Comparison of ENCODE assay signal across 1 cellular context in genomic region chr22:42269407-42270177, GRCh38.
A peak's percentile ranks its signal among the peaks of the same experiment; 100 is the strongest.
TF ChIP-seq lines count a peak whose summit lies in the region.

No MANE protein-coding gene starts in this region.

TF ChIP-seq in K562, 482 proteins besides CTCF, POLR2A, EP300 and RAD21 (continued from another document and continues in another):
- TF ChIP-seq GATAD2B (IDR thresholded peaks at IDR 0.05; ENCODE audit: borderline replicate concordance) (no peak), KDM1A (IDR thresholded peaks at IDR 0.05) (peak; percentile 52 to 54; a peak in 2 of 4 replicates), ZNF655 (CRISPR knock-in tag; IDR thresholded peaks at IDR 0.05) (no peak), TAF7 (tag; IDR thresholded peaks at IDR 0.05) (no peak), MYC (IDR thresholded peaks at IDR 0.05; ENCODE audit: low read depth, low read length) (peak; percentile 87), MYC (CRISPR knock-in tag; IDR thresholded peaks at IDR 0.05; ENCODE audit: borderline replicate concordance, low read depth) (no peak), POLR2AphosphoS5 (IDR thresholded peaks at IDR 0.05; ENCODE audit: control insufficient read depth, insufficient read depth, low read depth, low read length) (no peak), BCOR (IDR thresholded peaks at IDR 0.05) (no peak), ZBTB40 (IDR thresholded peaks at IDR 0.05) (no peak), ZBTB40 (CRISPR knock-in tag; IDR thresholded peaks at IDR 0.05) (no peak), HNRNPK (IDR thresholded peaks at IDR 0.05; ENCODE audit: low read depth, low read length, poor library complexity, severe bottlenecking) (no peak), POLR2H (tag; IDR thresholded peaks at IDR 0.05; ENCODE audit: low read depth) (no peak), ASH1L (IDR thresholded peaks at IDR 0.05; ENCODE audit: borderline replicate concordance, low read depth, partially characterized antibody) (no peak), COPS2 (conservative IDR thresholded peaks at IDR 0.05) (no peak), CC2D1A (IDR thresholded peaks at IDR 0.05) (no peak), NR2F6 (CRISPR knock-in tag; IDR thresholded peaks at IDR 0.05) (no peak), XRCC4 (IDR thresholded peaks at IDR 0.05; ENCODE audit: extremely low read depth, insufficient read depth, insufficient read length) (no peak), PTRF (tag; IDR thresholded peaks at IDR 0.05) (no peak), TGIF2 (CRISPR knock-in tag; IDR thresholded peaks at IDR 0.05) (no peak), HDAC3 (IDR thresholded peaks at IDR 0.05; ENCODE audit: borderline replicate concordance, partially characterized antibody) (no peak), RFX1 (IDR thresholded peaks at IDR 0.05) (no peak), PHF20 (IDR thresholded peaks at IDR 0.05; ENCODE audit: partially characterized antibody) (no peak), FOSL1 (tag; conservative IDR thresholded peaks at IDR 0.05) (no peak), NFRKB (IDR thresholded peaks at IDR 0.05; ENCODE audit: low read depth) (no peak), BCLAF1 (IDR thresholded peaks at IDR 0.05; ENCODE audit: borderline replicate concordance in 1 of 2, control insufficient read depth in 1 of 2, low read depth in 2 of 2, low read length in 1 of 2) (no peak), DACH1 (IDR thresholded peaks at IDR 0.05; ENCODE audit: partially characterized antibody) (no peak), NCOA2 (IDR thresholded peaks at IDR 0.05; ENCODE audit: partially characterized antibody in 2 of 2) (no peak), RBM15 (IDR thresholded peaks at IDR 0.05; ENCODE audit: insufficient read depth, low read length) (no peak), STAG1 (CRISPR knock-in tag; IDR thresholded peaks at IDR 0.05; ENCODE audit: borderline replicate concordance) (no peak), ZNF511 (CRISPR knock-in tag; IDR thresholded peaks at IDR 0.05) (no peak), TAF1 (IDR thresholded peaks at IDR 0.05; ENCODE audit: control insufficient read depth, extremely low read depth, insufficient read depth, low read length, severe bottlenecking) (no peak), NBN (IDR thresholded peaks at IDR 0.05; ENCODE audit: low read depth) (no peak), AFF4 (CRISPR knock-in tag; IDR thresholded peaks at IDR 0.05) (no peak)
- TF ChIP-seq, protein P1, sequence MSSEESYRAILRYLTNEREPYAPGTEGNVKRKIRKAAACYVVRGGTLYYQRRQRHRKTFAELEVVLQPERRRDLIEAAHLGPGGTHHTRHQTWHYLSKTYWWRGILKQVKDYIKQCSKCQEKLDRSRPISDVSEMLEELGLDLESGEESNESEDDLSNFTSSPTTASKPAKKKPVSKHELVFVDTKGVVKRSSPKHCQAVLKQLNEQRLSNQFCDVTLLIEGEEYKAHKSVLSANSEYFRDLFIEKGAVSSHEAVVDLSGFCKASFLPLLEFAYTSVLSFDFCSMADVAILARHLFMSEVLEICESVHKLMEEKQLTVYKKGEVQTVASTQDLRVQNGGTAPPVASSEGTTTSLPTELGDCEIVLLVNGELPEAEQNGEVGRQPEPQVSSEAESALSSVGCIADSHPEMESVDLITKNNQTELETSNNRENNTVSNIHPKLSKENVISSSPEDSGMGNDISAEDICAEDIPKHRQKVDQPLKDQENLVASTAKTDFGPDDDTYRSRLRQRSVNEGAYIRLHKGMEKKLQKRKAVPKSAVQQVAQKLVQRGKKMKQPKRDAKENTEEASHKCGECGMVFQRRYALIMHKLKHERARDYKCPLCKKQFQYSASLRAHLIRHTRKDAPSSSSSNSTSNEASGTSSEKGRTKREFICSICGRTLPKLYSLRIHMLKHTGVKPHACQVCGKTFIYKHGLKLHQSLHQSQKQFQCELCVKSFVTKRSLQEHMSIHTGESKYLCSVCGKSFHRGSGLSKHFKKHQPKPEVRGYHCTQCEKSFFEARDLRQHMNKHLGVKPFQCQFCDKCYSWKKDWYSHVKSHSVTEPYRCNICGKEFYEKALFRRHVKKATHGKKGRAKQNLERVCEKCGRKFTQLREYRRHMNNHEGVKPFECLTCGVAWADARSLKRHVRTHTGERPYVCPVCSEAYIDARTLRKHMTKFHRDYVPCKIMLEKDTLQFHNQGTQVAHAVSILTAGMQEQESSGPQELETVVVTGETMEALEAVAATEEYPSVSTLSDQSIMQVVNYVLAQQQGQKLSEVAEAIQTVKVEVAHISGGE (CRISPR knock-in tag; IDR thresholded peaks at IDR 0.05): no peak
